In genomic region chr6:89921197-89921596, GRCh38 we compare ENCODE assay signal across 15 cellular contexts. TPM values are rescaled to one million over a fixed set of nuclear protein-coding genes. Genes with fewer than 3 reads are reported as not detected.
A peak's percentile ranks its signal among the peaks of the same experiment; 100 is the strongest.
DNase-seq lines count a peak whose midpoint lies in the region; ATAC-seq and TF ChIP-seq lines count a peak whose summit lies in the region.
"Had no signal": no experiment of that assay in that cellular context is flagged by ENCODE, and none has a peak within 500 bp of the region (broad histone marks: within the 10 kb centered on the region; RNA-seq: fewer than 3 reads in every experiment).

No MANE protein-coding gene starts in this region.

- no peak overlapping the region for H3K4me2 ChIP-seq in DND-41 (ENCODE audit: insufficient read depth, low read length)
- no peak overlapping the region for H3K4me2 ChIP-seq in GM23338
- H3K4me2 ChIP-seq: A549 had no signal

- peaks cover 6% of the 10 kb centered on the region for H3K9me3 ChIP-seq in DND-41 (ENCODE audit: insufficient read depth, low read length, severe bottlenecking)
- H3K9me3 ChIP-seq: A549, BE2C had no signal

- no peak overlapping the region for H3K9ac ChIP-seq in DND-41 (ENCODE audit: low read depth, low read length)

- no peak for DNase-seq in DND-41
- no peak for DNase-seq in GM23338 (ENCODE audit: low spot score)
- no peak for DNase-seq in foreskin keratinocyte
- no peak for DNase-seq in stimulated activated effector memory CD8-positive, alpha-beta T cell treated with anti-CD3 and anti-CD28 coated beads, Interleukin-12 subunit alpha, Interleukin-12 subunit beta, amount 100 ng/mL, for 72 hours (ENCODE audit: low spot score in 2 of 2)
- no peak for DNase-seq in islet precursor cell
- no peak for DNase-seq in NCI-H345 (lab: John Stamatoyannopoulos, UW)
- DNase-seq: BE2C; CD4-positive, alpha-beta memory T cell; DMS79 treated with DMSO at 0.1 percent for 48 hours; GDM1; IMR-90 had no signal

- peaks cover 5% of the 10 kb centered on the region; the same call in 1 of the 3 replicates for H3K9me3 Mint-ChIP-seq in GM23338
- H3K9me3 Mint-ChIP-seq in stimulated activated effector memory CD8-positive, alpha-beta T cell treated with anti-CD3 and anti-CD28 coated beads, Interleukin-12 subunit alpha, Interleukin-12 subunit beta, amount 100 ng/mL, for 72 hours, result peaks cover 10% of the 10 kb centered on the region

- H3K4me3 ChIP-seq in DND-41 (ENCODE audit: low read depth in 1 of 2, low read length in 2 of 2) (no peak overlapping the region), GM23338 (no peak overlapping the region)
- H3K4me3 ChIP-seq: A549 had no signal

- H3K27ac ChIP-seq in DND-41 (ENCODE audit: low read length) (no peak overlapping the region), GM23338 (ENCODE audit: low read depth) (no peak overlapping the region), foreskin keratinocyte (no peak overlapping the region)
- H3K27ac ChIP-seq: A549, C4-2B had no signal

- TF ChIP-seq CTCF in DND-41 (IDR thresholded peaks at IDR 0.05; ENCODE audit: borderline replicate concordance, extremely low read depth, low read length, poor library complexity, severe bottlenecking), result no peak
- no peak for TF ChIP-seq CTCF in GM23338 (conservative IDR thresholded peaks at IDR 0.05; ENCODE audit: low read depth in 2 of 2)
- no peak for TF ChIP-seq CTCF in foreskin keratinocyte (conservative IDR thresholded peaks at IDR 0.05)

- H3K27ac Mint-ChIP-seq in GM23338, result no peak overlapping the region
- peak overlapping the region; percentile 34 for H3K27ac Mint-ChIP-seq in stimulated activated effector memory CD8-positive, alpha-beta T cell treated with anti-CD3 and anti-CD28 coated beads, Interleukin-12 subunit alpha, Interleukin-12 subunit beta, amount 100 ng/mL, for 72 hours
- H3K27ac Mint-ChIP-seq: CD4-positive, alpha-beta memory T cell had no signal

- no peak overlapping the region for H3K4me3 Mint-ChIP-seq in GM23338
- no peak overlapping the region for H3K4me3 Mint-ChIP-seq in stimulated activated effector memory CD8-positive, alpha-beta T cell treated with anti-CD3 and anti-CD28 coated beads, Interleukin-12 subunit alpha, Interleukin-12 subunit beta, amount 100 ng/mL, for 72 hours
- H3K4me3 Mint-ChIP-seq: CD4-positive, alpha-beta memory T cell had no signal

- peaks cover 5% of the 10 kb centered on the region for H3K4me1 Mint-ChIP-seq in GM23338
- no peaks in the 10 kb centered on the region for H3K4me1 Mint-ChIP-seq in stimulated activated effector memory CD8-positive, alpha-beta T cell treated with anti-CD3 and anti-CD28 coated beads, Interleukin-12 subunit alpha, Interleukin-12 subunit beta, amount 100 ng/mL, for 72 hours

- H3K36me3 ChIP-seq in DND-41 (ENCODE audit: insufficient read depth, low read length) (no peaks in the 10 kb centered on the region), GM23338 (ENCODE audit: insufficient read depth) (no peaks in the 10 kb centered on the region)
- H3K36me3 ChIP-seq: BE2C had no signal

- H2AFZ ChIP-seq in DND-41 (ENCODE audit: low read depth, low read length) (no peak overlapping the region), GM23338 (peak overlapping the region; percentile 59; the same call in 1 of the 2 replicates)

- H3K36me3 Mint-ChIP-seq in GM23338 (ENCODE audit: low read depth), result no peaks in the 10 kb centered on the region
- H3K36me3 Mint-ChIP-seq in stimulated activated effector memory CD8-positive, alpha-beta T cell treated with anti-CD3 and anti-CD28 coated beads, Interleukin-12 subunit alpha, Interleukin-12 subunit beta, amount 100 ng/mL, for 72 hours, result no peaks in the 10 kb centered on the region

- no peaks in the 10 kb centered on the region for H4K20me1 ChIP-seq in DND-41 (ENCODE audit: insufficient read depth, low read length)
- no peaks in the 10 kb centered on the region for H4K20me1 ChIP-seq in GM23338 (replicated peaks; ENCODE audit: insufficient read depth)

- ATAC-seq in DND-41 (ENCODE audit: insufficient read depth, low read depth), result 0 out of 3 replicates have a peak, but pooled peaks have one; percentile 31
- no peak for ATAC-seq in GM23338
- ATAC-seq in foreskin keratinocyte, result peak; percentile 2
- ATAC-seq in stimulated activated effector memory CD8-positive, alpha-beta T cell treated with anti-CD3 and anti-CD28 coated beads, Interleukin-12 subunit alpha, Interleukin-12 subunit beta, amount 100 ng/mL, for 72 hours, result no peak

- no peaks in the 10 kb centered on the region for H3F3A ChIP-seq in GM23338 (replicated peaks; ENCODE audit: low read depth)

- H3K79me2 ChIP-seq in DND-41 (ENCODE audit: insufficient read depth, low read length) (no peaks in the 10 kb centered on the region), GM23338 (replicated peaks; ENCODE audit: insufficient read depth) (no peaks in the 10 kb centered on the region)

- H3K27me3 ChIP-seq in DND-41 (ENCODE audit: insufficient read depth, low read length, poor library complexity) (no peaks in the 10 kb centered on the region), GM23338 (ENCODE audit: insufficient read depth) (no peaks in the 10 kb centered on the region), foreskin keratinocyte (no peaks in the 10 kb centered on the region)
- H3K27me3 ChIP-seq: BE2C had no signal

- H3K27me3 Mint-ChIP-seq in GM23338 (ENCODE audit: insufficient read depth, low read depth, poor library complexity), result peaks cover 6% of the 10 kb centered on the region

- H3K9me2 ChIP-seq in GM23338 (ENCODE audit: insufficient read depth), result no peaks in the 10 kb centered on the region

- H3K4me1 ChIP-seq in DND-41 (ENCODE audit: insufficient read depth, low read length) (no peaks in the 10 kb centered on the region), GM23338 (ENCODE audit: insufficient read depth) (no peaks in the 10 kb centered on the region), foreskin keratinocyte (no peaks in the 10 kb centered on the region)
- H3K4me1 ChIP-seq: A549, BE2C had no signal

TF ChIP-seq in GM23338, 12 proteins besides CTCF, POLR2A, EP300 and RAD21:
- TF ChIP-seq ETS1 (IDR thresholded peaks at IDR 0.05) (no peak), NANOG (IDR thresholded peaks at IDR 0.05; ENCODE audit: borderline replicate concordance) (no peak), STAT1 (IDR thresholded peaks at IDR 0.05; ENCODE audit: unreplicated experiment) (no peak)
TF ChIP-seq in GM23338: peak in this region for 0.

RNA-seq across cellular contexts. Expression of gene GJA10, which starts 26.9 kb away (rescaled TPM):
- total RNA-seq in GM23338 (2014; rRNA removed; shearing (Covaris generic)), result not detected in 2 replicates
- polyA plus RNA-seq in GM23338 (2016; fragmentation: Nextera tagmentation; extraction: Ambion mirVana) (not detected in 2 replicates), foreskin keratinocyte (not detected in 2 replicates)
- not detected in 2 replicates for total RNA-seq in foreskin keratinocyte
- total RNA-seq: CD4-positive, alpha-beta memory T cell; HT-29; IMR-90 had no signal
- polyA plus RNA-seq: A549; AG04450; CD4-positive, alpha-beta memory T cell; IMR-90 had no signal

Comparison
In these comparisons a context has a peak if more than half of its experiments do, and no peak if none do; other contexts are left out.
1. ATAC-seq: peak in DND-41 (single experiment) and foreskin keratinocyte (single experiment); none in GM23338 (single experiment) and stimulated activated effector memory CD8-positive, alpha-beta T cell treated with anti-CD3 and anti-CD28 coated beads, Interleukin-12 subunit alpha, Interleukin-12 subunit beta, amount 100 ng/mL, for 72 hours (single experiment).